Comparison of ENCODE assay signal across 1 cellular context in the genomic region with DNA sequence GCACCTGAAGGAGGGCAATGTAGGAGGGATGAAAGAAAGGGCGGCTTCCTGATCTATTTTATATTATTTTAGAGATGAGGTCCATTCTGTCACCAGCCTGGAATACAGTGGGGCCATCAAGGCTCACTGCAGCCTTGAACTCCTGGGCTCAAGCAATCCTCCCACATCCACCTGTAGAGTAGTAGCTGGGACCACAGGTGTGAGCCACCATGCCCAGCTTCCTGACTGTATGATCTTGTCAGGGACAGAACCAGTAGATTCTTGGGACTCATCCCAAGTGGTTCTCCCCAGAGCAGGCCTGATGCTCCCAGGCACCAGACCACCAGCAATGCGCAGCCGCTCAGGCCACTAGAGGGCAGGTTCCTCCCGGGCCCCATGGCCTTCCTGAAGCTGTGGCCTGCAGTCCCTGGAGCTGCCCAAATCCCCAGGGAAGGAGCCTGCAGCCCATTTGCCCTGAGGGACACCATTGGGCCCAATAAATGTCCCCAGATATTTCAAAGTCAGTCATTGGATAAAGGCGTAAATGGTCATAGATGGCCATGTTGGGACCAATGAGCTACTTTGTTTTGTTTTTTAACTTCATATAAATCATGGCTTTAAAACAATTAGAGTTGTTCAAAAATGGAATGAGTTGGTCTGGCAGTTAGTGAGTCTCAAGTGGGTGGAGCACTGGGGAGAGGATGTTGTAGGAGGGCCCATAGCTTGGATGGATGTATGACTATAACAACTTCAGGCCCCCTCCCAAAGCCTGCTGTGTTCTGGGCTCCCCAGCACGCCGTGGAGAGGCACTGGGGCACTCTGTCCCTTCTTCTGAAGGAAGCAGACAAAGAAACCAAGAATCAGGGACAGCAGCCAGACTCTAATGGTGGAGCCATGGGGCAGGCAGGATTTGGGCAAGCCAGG.
TF ChIP-seq lines count a peak whose summit lies in the region.

No MANE protein-coding gene starts in this region.

TF ChIP-seq in K562, 482 proteins besides CTCF, POLR2A, EP300 and RAD21 (continued from another document):
- TF ChIP-seq, protein P1, sequence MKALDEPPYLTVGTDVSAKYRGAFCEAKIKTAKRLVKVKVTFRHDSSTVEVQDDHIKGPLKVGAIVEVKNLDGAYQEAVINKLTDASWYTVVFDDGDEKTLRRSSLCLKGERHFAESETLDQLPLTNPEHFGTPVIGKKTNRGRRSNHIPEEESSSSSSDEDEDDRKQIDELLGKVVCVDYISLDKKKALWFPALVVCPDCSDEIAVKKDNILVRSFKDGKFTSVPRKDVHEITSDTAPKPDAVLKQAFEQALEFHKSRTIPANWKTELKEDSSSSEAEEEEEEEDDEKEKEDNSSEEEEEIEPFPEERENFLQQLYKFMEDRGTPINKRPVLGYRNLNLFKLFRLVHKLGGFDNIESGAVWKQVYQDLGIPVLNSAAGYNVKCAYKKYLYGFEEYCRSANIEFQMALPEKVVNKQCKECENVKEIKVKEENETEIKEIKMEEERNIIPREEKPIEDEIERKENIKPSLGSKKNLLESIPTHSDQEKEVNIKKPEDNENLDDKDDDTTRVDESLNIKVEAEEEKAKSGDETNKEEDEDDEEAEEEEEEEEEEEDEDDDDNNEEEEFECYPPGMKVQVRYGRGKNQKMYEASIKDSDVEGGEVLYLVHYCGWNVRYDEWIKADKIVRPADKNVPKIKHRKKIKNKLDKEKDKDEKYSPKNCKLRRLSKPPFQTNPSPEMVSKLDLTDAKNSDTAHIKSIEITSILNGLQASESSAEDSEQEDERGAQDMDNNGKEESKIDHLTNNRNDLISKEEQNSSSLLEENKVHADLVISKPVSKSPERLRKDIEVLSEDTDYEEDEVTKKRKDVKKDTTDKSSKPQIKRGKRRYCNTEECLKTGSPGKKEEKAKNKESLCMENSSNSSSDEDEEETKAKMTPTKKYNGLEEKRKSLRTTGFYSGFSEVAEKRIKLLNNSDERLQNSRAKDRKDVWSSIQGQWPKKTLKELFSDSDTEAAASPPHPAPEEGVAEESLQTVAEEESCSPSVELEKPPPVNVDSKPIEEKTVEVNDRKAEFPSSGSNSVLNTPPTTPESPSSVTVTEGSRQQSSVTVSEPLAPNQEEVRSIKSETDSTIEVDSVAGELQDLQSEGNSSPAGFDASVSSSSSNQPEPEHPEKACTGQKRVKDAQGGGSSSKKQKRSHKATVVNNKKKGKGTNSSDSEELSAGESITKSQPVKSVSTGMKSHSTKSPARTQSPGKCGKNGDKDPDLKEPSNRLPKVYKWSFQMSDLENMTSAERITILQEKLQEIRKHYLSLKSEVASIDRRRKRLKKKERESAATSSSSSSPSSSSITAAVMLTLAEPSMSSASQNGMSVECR (CRISPR knock-in tag; IDR thresholded peaks at IDR 0.05): 0 out of 2 replicates have a peak, but pooled peaks have one; percentile 31
